9 cellular contexts compared by ENCODE assay signal in genomic region chr6:69917834-69918233, GRCh38. TPM values are rescaled to one million over a fixed set of nuclear protein-coding genes. Genes with fewer than 3 reads are reported as not detected.
A peak's percentile ranks its signal among the peaks of the same experiment; 100 is the strongest.
DNase-seq lines count a peak whose midpoint lies in the region; ATAC-seq lines count a peak whose summit lies in the region.
"Had no signal": no experiment of that assay in that cellular context is flagged by ENCODE, and none has a peak within 500 bp of the region (broad histone marks: within the 10 kb centered on the region; RNA-seq: fewer than 3 reads in every experiment).

No MANE protein-coding gene starts in this region.

- no peaks in the 10 kb centered on the region for H3K36me3 Mint-ChIP-seq in activated T-helper 17 cell treated with anti-CD3 and anti-CD28 coated beads, Interleukin-2, amount 50 U/mL, for 72 hours (ENCODE audit: low read depth)

- peaks cover 7% of the 10 kb centered on the region for H3K27me3 Mint-ChIP-seq in activated T-helper 17 cell treated with anti-CD3 and anti-CD28 coated beads, Interleukin-2, amount 50 U/mL, for 72 hours

- H3K9me3 Mint-ChIP-seq in activated T-helper 17 cell treated with anti-CD3 and anti-CD28 coated beads, Interleukin-2, amount 50 U/mL, for 72 hours = peaks cover 4% of the 10 kb centered on the region

- H3K4me3 ChIP-seq in skeletal muscle cell (ENCODE audit: low read depth, low read length) = no peak overlapping the region
- H3K4me3 ChIP-seq: colonic mucosa had no signal

- peak; percentile 6 for DNase-seq in SIG-M5 treated with dmso at 0.1 percent for 504 hours (lab: John Stamatoyannopoulos, UW; ENCODE audit: unreplicated experiment)
- no peak for DNase-seq in SIG-M5 (lab: John Stamatoyannopoulos, UW)
- DNase-seq in skeletal muscle cell (ENCODE audit: low read depth) = peak; percentile 96
- DNase-seq in NK-92 treated with Interleukin-12 subunit alpha and Interleukin-12 subunit beta, amount 100 ng/mL, for 24 hours (lab: John Stamatoyannopoulos, UW) = no peak
- DNase-seq in NCI-H128 (lab: John Stamatoyannopoulos, UW; ENCODE audit: unreplicated experiment) = no peak
- DNase-seq: colonic mucosa had no signal

- peak overlapping the region; percentile 62 for H3K27ac Mint-ChIP-seq in activated T-helper 17 cell treated with anti-CD3 and anti-CD28 coated beads, Interleukin-2, amount 50 U/mL, for 72 hours

- peaks cover 8% of the 10 kb centered on the region for H3K4me1 Mint-ChIP-seq in activated T-helper 17 cell treated with anti-CD3 and anti-CD28 coated beads, Interleukin-2, amount 50 U/mL, for 72 hours

- H3K4me3 Mint-ChIP-seq in activated T-helper 17 cell treated with anti-CD3 and anti-CD28 coated beads, Interleukin-2, amount 50 U/mL, for 72 hours = peak overlapping the region; percentile 11

- ATAC-seq in HG02981 (IDR thresholded peaks at IDR 0.05; ENCODE audit: unreplicated experiment) = peak; percentile 78
- ATAC-seq in activated T-helper 17 cell treated with anti-CD3 and anti-CD28 coated beads, Interleukin-2, amount 50 U/mL, for 72 hours (replicated peaks) = peak; percentile 98
- ATAC-seq in GM19035 (IDR thresholded peaks at IDR 0.05; ENCODE audit: unreplicated experiment) = no peak

RNA-seq across cellular contexts. Expression of gene COL19A1, which starts 51.5 kb away (rescaled TPM):
- total RNA-seq in activated T-helper 17 cell treated with anti-CD3 and anti-CD28 coated beads, Interleukin-2, amount 50 U/mL, for 72 hours = 1 to 10 TPM in 1 of 2 donors, under 1 TPM in 1; 0.48 to 1.3 TPM

Comparison
In these comparisons a context has a peak if more than half of its experiments do, and no peak if none do; other contexts are left out.
1. DNase-seq: peak in SIG-M5 treated with dmso at 0.1 percent for 504 hours (single experiment) and skeletal muscle cell (single experiment); none in SIG-M5 (single experiment), NK-92 treated with Interleukin-12 subunit alpha and Interleukin-12 subunit beta, amount 100 ng/mL, for 24 hours (single experiment) and NCI-H128 (single experiment).